13 cellular contexts compared by ENCODE assay signal in genomic region chr17:82234211-82235055, GRCh38. TPM values are rescaled to one million over a fixed set of nuclear protein-coding genes. Genes with fewer than 3 reads are reported as not detected.
A peak's percentile ranks its signal among the peaks of the same experiment; 100 is the strongest.
DNase-seq lines count a peak whose midpoint lies in the region; ATAC-seq, FAIRE-seq and TF ChIP-seq lines count a peak whose summit lies in the region.
"Had no signal": no experiment of that assay in that cellular context is flagged by ENCODE, and none has a peak within 500 bp of the region (broad histone marks: within the 10 kb centered on the region; RNA-seq: fewer than 3 reads in every experiment).

No MANE protein-coding gene starts in this region.

- H3K36me3 ChIP-seq in BLaER1 (peaks cover 20% of the 10 kb centered on the region), trophoblast cell (ENCODE audit: control insufficient read depth in 1 of 2, insufficient read depth in 2 of 2, low read length in 2 of 2) (peaks cover 31 to 41% of the 10 kb centered on the region in 2 experiments)

- H3K27ac ChIP-seq in BLaER1 (peak overlapping the region; percentile 75), trophoblast cell (ENCODE audit: low read depth, low read length) (peak overlapping the region; percentile 15)

- H3K9ac ChIP-seq in BLaER1 (peak overlapping the region; percentile 42), trophoblast cell (ENCODE audit: low read length) (no peak overlapping the region)

- no peak overlapping the region for H3K23ac ChIP-seq in trophoblast cell (ENCODE audit: low read length)

- TF ChIP-seq CTCF in D721Med (IDR thresholded peaks at IDR 0.05; ENCODE audit: insufficient read depth, missing control alignments), result no peak

- peak overlapping the region; percentile 37 for H4K8ac ChIP-seq in trophoblast cell (ENCODE audit: low read depth, low read length)

- H3K4me3 ChIP-seq in BLaER1 (peak overlapping the region; percentile 22; the same call in 1 of the 2 replicates), trophoblast cell (ENCODE audit: low read depth, low read length) (no peak overlapping the region)
- H3K4me3 ChIP-seq: dorsolateral prefrontal cortex, heart left ventricle had no signal

- H3K4me1 ChIP-seq in BLaER1, result peaks cover 99% of the 10 kb centered on the region
- H3K4me1 ChIP-seq in trophoblast cell (ENCODE audit: control insufficient read depth in 1 of 2, insufficient read depth in 2 of 2, low read length in 2 of 2), result peaks cover 42 to 55% of the 10 kb centered on the region in 2 experiments

- FAIRE-seq in D721Med (lab: Jason Lieb, UNC), result no peak

- peak; percentile 13 for DNase-seq in GF-D8 (lab: John Stamatoyannopoulos, UW)
- peak; percentile 49 for DNase-seq in amniotic epithelial cell (ENCODE audit: low read depth)
- DNase-seq in trophoblast cell, result peak in 1 of 2 donors; percentile 62
- no peak for DNase-seq in D721Med (ENCODE audit: insufficient read length, low spot score)
- no peak for DNase-seq in NCI-H748 treated with DMSO at 0.1 percent for 48 hours (lab: John Stamatoyannopoulos, UW)
- DNase-seq: activated CD4-positive, CD25-positive, alpha-beta regulatory T cell treated with anti-CD3 and anti-CD28 coated beads, Interleukin-2, amount 50 U/mL, for 72 hours; activated naive CD4-positive, alpha-beta T cell treated with anti-CD3 and anti-CD28 coated beads for 36 hours; dorsolateral prefrontal cortex; RPMI8226 had no signal

- peak overlapping the region; percentile 18 for H2AK5ac ChIP-seq in trophoblast cell (ENCODE audit: low read length)

- peaks cover 12% of the 10 kb centered on the region; the same call in 1 of the 2 replicates for H3K27me3 ChIP-seq in BLaER1
- H3K27me3 ChIP-seq in trophoblast cell (ENCODE audit: insufficient read depth, low read length), result peaks cover 3% of the 10 kb centered on the region
- H3K27me3 ChIP-seq: heart left ventricle had no signal

- no peak overlapping the region for H2BK12ac ChIP-seq in trophoblast cell (ENCODE audit: low read length)

- H3K4me2 ChIP-seq in BLaER1, result peak overlapping the region; percentile 99
- H3K4me2 ChIP-seq in trophoblast cell (ENCODE audit: low read length), result peak overlapping the region; percentile 2

- no peak for ATAC-seq in HG02610 (IDR thresholded peaks at IDR 0.05; ENCODE audit: unreplicated experiment)
- ATAC-seq in HG03108 (IDR thresholded peaks at IDR 0.05; ENCODE audit: unreplicated experiment), result no peak
- ATAC-seq: heart left ventricle had no signal

- no peak overlapping the region for H4K12ac ChIP-seq in trophoblast cell (ENCODE audit: low read depth, low read length)

- no peak overlapping the region for H2AFZ ChIP-seq in trophoblast cell (ENCODE audit: insufficient read depth, low read length, poor library complexity)

- H2BK5ac ChIP-seq in trophoblast cell (ENCODE audit: low read depth, low read length, poor library complexity), result peak overlapping the region; percentile 29

- peaks cover 97% of the 10 kb centered on the region for H4K20me1 ChIP-seq in BLaER1

- H3K9me3 ChIP-seq in BLaER1 (no peaks in the 10 kb centered on the region), trophoblast cell (ENCODE audit: insufficient read depth, low read depth, low read length) (peaks cover 1% of the 10 kb centered on the region)
- H3K9me3 ChIP-seq: heart left ventricle had no signal

- H3K14ac ChIP-seq in trophoblast cell (ENCODE audit: low read length), result peak overlapping the region; percentile 5

- peak overlapping the region; percentile 38 for H3K18ac ChIP-seq in trophoblast cell (ENCODE audit: low read length)

- no CpG with 5 or more reads among the region's 26 CpGs for WGBS in trophoblast cell (ENCODE audit: extremely low coverage, insufficient coverage, insufficient read length)

- no peak overlapping the region for H3K4ac ChIP-seq in trophoblast cell (ENCODE audit: low read depth, low read length)

- H2BK120ac ChIP-seq in trophoblast cell (ENCODE audit: insufficient read depth, low read length, poor library complexity), result peak overlapping the region; percentile 35

- H3K79me2 ChIP-seq in trophoblast cell (ENCODE audit: control insufficient read depth, insufficient read depth, low read length, poor library complexity), result peaks cover 9% of the 10 kb centered on the region

- peaks cover 19% of the 10 kb centered on the region for H3K79me1 ChIP-seq in trophoblast cell (ENCODE audit: low read length)

- peak overlapping the region; percentile 23 for H4K91ac ChIP-seq in trophoblast cell (ENCODE audit: low read depth, low read length)

RNA-seq across cellular contexts. Expression of gene SLC16A3, which starts 5.6 kb away (rescaled TPM):
- 106 and 112 TPM in 2 replicates for polyA plus RNA-seq in trophoblast cell (2013)

RNA-seq across cellular contexts. Expression of gene CCDC57, which starts 21.8 kb away (rescaled TPM):
- polyA plus RNA-seq in trophoblast cell (2013), result 16.0 and 17.2 TPM in 2 replicates

RNA-seq across cellular contexts. Expression of gene CSNK1D, which starts 39.1 kb away (rescaled TPM):
- polyA plus RNA-seq in trophoblast cell (2013), result 106 and 112 TPM in 2 replicates

Comparison
In these comparisons a context has a peak if more than half of its experiments do, and no peak if none do; other contexts are left out.
1. DNase-seq: peak in GF-D8 (single experiment) and amniotic epithelial cell (single experiment); none in D721Med (single experiment) and NCI-H748 treated with DMSO at 0.1 percent for 48 hours (single experiment).